In genomic region chr16:17194190-17194780, GRCh38 we compare ENCODE assay signal across 8 cellular contexts.
A peak's percentile ranks its signal among the peaks of the same experiment; 100 is the strongest.
DNase-seq lines count a peak whose midpoint lies in the region; ATAC-seq and TF ChIP-seq lines count a peak whose summit lies in the region.

No MANE protein-coding gene starts in this region.

- no peaks in the 10 kb centered on the region for H3K27me3 Mint-ChIP-seq in activated T-cell treated with anti-CD3 and anti-CD28 coated beads, Interleukin-2, amount 50 U/mL, for 72 hours (ENCODE audit: low read depth)

- peak; percentile 45 to 60 for ATAC-seq in activated T-cell treated with anti-CD3 and anti-CD28 coated beads, Interleukin-2, amount 50 U/mL, for 72 hours (replicated peaks in 1 of 2)
- peak; percentile 49 for ATAC-seq in Right ventricle myocardium superior (ENCODE audit: poor library complexity)
- peak; percentile 64 for ATAC-seq in sciatic nerve
- ATAC-seq in GM18511 (IDR thresholded peaks at IDR 0.05; ENCODE audit: unreplicated experiment), result no peak

- DNase-seq in GM06990 (ENCODE audit: extremely low read depth, insufficient read length) (peak; percentile 18), NCI-H774 (lab: John Stamatoyannopoulos, UW) (peak; percentile 16), Right ventricle myocardium superior (peak; percentile 73), sciatic nerve (ENCODE audit: low spot score) (peak; percentile 82), DMS79 (lab: John Stamatoyannopoulos, UW) (no peak), NCI-H187 treated with DMSO at 0.1 percent for 48 hours (lab: John Stamatoyannopoulos, UW) (no peak)
- peak; percentile 56 to 62 for DNase-seq in activated T-cell treated with anti-CD3 and anti-CD28 coated beads, Interleukin-2, amount 50 U/mL, for 72 hours

- H3K36me3 Mint-ChIP-seq in activated T-cell treated with anti-CD3 and anti-CD28 coated beads, Interleukin-2, amount 50 U/mL, for 72 hours (ENCODE audit: insufficient read depth in 2 of 2), result peaks cover 1 to 6% of the 10 kb centered on the region in 2 donors

- H3K27ac Mint-ChIP-seq in activated T-cell treated with anti-CD3 and anti-CD28 coated beads, Interleukin-2, amount 50 U/mL, for 72 hours, result no peak overlapping the region

- H3K9me3 Mint-ChIP-seq in activated T-cell treated with anti-CD3 and anti-CD28 coated beads, Interleukin-2, amount 50 U/mL, for 72 hours, result no peaks in the 10 kb centered on the region

- H3K36me3 ChIP-seq in GM06990 (ENCODE audit: control insufficient read depth, insufficient read depth, low read length), result no peaks in the 10 kb centered on the region

- TF ChIP-seq CTCF in GM06990 (IDR thresholded peaks at IDR 0.05; ENCODE audit: insufficient read depth, low read length, poor library complexity, severe bottlenecking), result peak; percentile 84

- H3K4me1 Mint-ChIP-seq in activated T-cell treated with anti-CD3 and anti-CD28 coated beads, Interleukin-2, amount 50 U/mL, for 72 hours (ENCODE audit: low read depth), result no peaks in the 10 kb centered on the region

- H3K4me3 ChIP-seq in GM06990 (replicated peaks; ENCODE audit: low read depth, low read length), result no peak overlapping the region

- no peak overlapping the region for H3K4me3 Mint-ChIP-seq in activated T-cell treated with anti-CD3 and anti-CD28 coated beads, Interleukin-2, amount 50 U/mL, for 72 hours

- H3K27me3 ChIP-seq in GM06990 (replicated peaks; ENCODE audit: control insufficient read depth, insufficient read depth, low read length), result no peaks in the 10 kb centered on the region

- intact Hi-C loops in Right ventricle myocardium superior (cut with DNase I), result no loop called here
- intact Hi-C loops in sciatic nerve (cut with DNase I), result no loop called here

Comparison
In these comparisons a context has a peak if more than half of its experiments do, and no peak if none do; other contexts are left out.
1. DNase-seq: peak in GM06990 (single experiment), NCI-H774 (single experiment), activated T-cell treated with anti-CD3 and anti-CD28 coated beads, Interleukin-2, amount 50 U/mL, for 72 hours (2 of 2), Right ventricle myocardium superior (single experiment) and sciatic nerve (single experiment); none in DMS79 (single experiment) and NCI-H187 treated with DMSO at 0.1 percent for 48 hours (single experiment).